In genomic region chr9:107626118-107626517, GRCh38 we compare ENCODE assay signal across 36 cellular contexts.
"Had no signal": no experiment of that assay in that cellular context is flagged by ENCODE, and none has a peak within 500 bp of the region (broad histone marks: within the 10 kb centered on the region; RNA-seq: fewer than 3 reads in every experiment).

No MANE protein-coding gene starts in this region.

- H3K27ac ChIP-seq: ascending aorta, cardiac muscle cell, VCaP had no signal

- DNase-seq: activated B cell treated with CpG ODN at 0.5 μM for 24 hours; activated CD4-positive, alpha-beta memory T cell treated with anti-CD3 and anti-CD28 coated beads for 36 hours; activated CD4-positive, alpha-beta T cell treated with anti-CD3 and anti-CD28 coated beads for 4 hours; activated CD4-positive, alpha-beta T cell treated with anti-CD3 and anti-CD28 coated beads, Interleukin-2, amount 10 ng/mL, durations not matched to agents 24 days and 14 days; activated CD4-positive, alpha-beta T cell treated with anti-CD3 and anti-CD28 coated beads, Interleukin-2, amount 50 U/mL, for 1 hour; activated CD4-positive, alpha-beta T cell treated with anti-CD3 and anti-CD28 coated beads, Interleukin-2, amount 50 U/mL, for 4 hours; activated CD4-positive, CD25-positive, alpha-beta regulatory T cell treated with anti-CD3 and anti-CD28 coated beads, Interleukin-2, amount 50 U/mL, for 72 hours; activated CD8-positive, alpha-beta memory T cell treated with anti-CD3 and anti-CD28 coated beads, Interleukin-2, amount 50 U/mL, for 4 hours; activated CD8-positive, alpha-beta T cell treated with anti-CD3 and anti-CD28 coated beads for 36 hours; activated effector memory CD4-positive, alpha-beta T cell treated with anti-CD3 and anti-CD28 coated beads, Interleukin-2, amount 50 U/mL, for 16 hours; activated gamma-delta T cell treated with Interleukin-2 at 50 U/mL for 16 hours; activated naive CD4-positive, alpha-beta T cell; activated naive CD4-positive, alpha-beta T cell treated with anti-CD3 and anti-CD28 coated beads for 36 hours; activated naive CD4-positive, alpha-beta T cell treated with anti-CD3 and anti-CD28 coated beads, Interleukin-2, amount 50 U/mL, for 16 hours; activated naive CD8-positive, alpha-beta T cell treated with anti-CD3 and anti-CD28 coated beads for 36 hours; activated T-cell treated with anti-CD3 and anti-CD28 coated beads for 4 hours; activated T-cell treated with anti-CD3 and anti-CD28 coated beads, Interleukin-2, amount 50 U/mL, for 1 hour; activated T-cell treated with anti-CD3 and anti-CD28 coated beads, Interleukin-2, amount 50 U/mL, for 4 hours; activated T-cell treated with anti-CD3 and anti-CD28 coated beads, Interleukin-2, amount 50 U/mL, for 72 hours; amygdala; anterior cingulate cortex; caudate nucleus; cerebellar nuclear complex; T-helper 1 cell; T-helper 2 cell; T-helper 9 cell had no signal

- H3K4me1 ChIP-seq: ascending aorta had no signal

- H3K9me3 ChIP-seq: ascending aorta had no signal

- H3K4me3 Mint-ChIP-seq: activated B cell treated with CpG ODN at 0.5 μM for 24 hours; activated CD4-positive, alpha-beta memory T cell treated with anti-CD3 and anti-CD28 coated beads for 36 hours; activated CD4-positive, alpha-beta T cell treated with anti-CD3 and anti-CD28 coated beads, Interleukin-2, amount 10 ng/mL, durations not matched to agents 24 days and 14 days; activated CD8-positive, alpha-beta T cell treated with anti-CD3 and anti-CD28 coated beads for 36 hours; activated naive CD4-positive, alpha-beta T cell treated with anti-CD3 and anti-CD28 coated beads for 36 hours; activated naive CD8-positive, alpha-beta T cell treated with anti-CD3 and anti-CD28 coated beads for 36 hours; activated T-cell treated with anti-CD3 and anti-CD28 coated beads, Interleukin-2, amount 50 U/mL, for 4 hours; activated T-cell treated with anti-CD3 and anti-CD28 coated beads, Interleukin-2, amount 50 U/mL, for 72 hours; activated T-helper 1 cell treated with anti-CD3 and anti-CD28 coated beads, Interleukin-12 subunit alpha, Interleukin-12 subunit beta, Interleukin-2, Interleukin-4 antibody, amounts not matched to agents 30 ng/mL and 10 ng/mL and 1 ng/mL, durations not matched to agents 14 hours and 24 hours and 36 hours; activated T-helper 17 cell treated with anti-CD3 and anti-CD28 coated beads, Interleukin-2, amount 50 U/mL, for 72 hours; brain; central memory CD8-positive, alpha-beta T cell; T-helper 1 cell treated with Interleukin-12 subunit alpha and Interleukin-12 subunit beta and Interleukin-4 antibody, amounts not matched to agents 30 μg/mL and 1 μg/mL, for 36 hours; T-helper 2 cell treated with Interferon-gamma antibody and Interleukin-4, amounts not matched to agents 5 μg/mL and 100 μg/mL, for 36 hours had no signal

- H3K9me3 Mint-ChIP-seq: activated B cell treated with CpG ODN at 0.5 μM for 24 hours; activated CD4-positive, alpha-beta memory T cell treated with anti-CD3 and anti-CD28 coated beads for 36 hours; activated CD4-positive, alpha-beta T cell treated with anti-CD3 and anti-CD28 coated beads, Interleukin-2, amount 10 ng/mL, durations not matched to agents 24 days and 14 days; activated CD8-positive, alpha-beta T cell treated with anti-CD3 and anti-CD28 coated beads for 36 hours; activated naive CD4-positive, alpha-beta T cell treated with anti-CD3 and anti-CD28 coated beads, Interleukin-2, amount 50 U/mL, for 72 hours; activated naive CD8-positive, alpha-beta T cell treated with anti-CD3 and anti-CD28 coated beads for 36 hours; activated T-cell treated with anti-CD3 and anti-CD28 coated beads, Interleukin-2, amount 50 U/mL, for 4 hours; activated T-cell treated with anti-CD3 and anti-CD28 coated beads, Interleukin-2, amount 50 U/mL, for 72 hours; activated T-helper 1 cell treated with anti-CD3 and anti-CD28 coated beads, Interleukin-12 subunit alpha, Interleukin-12 subunit beta, Interleukin-2, Interleukin-4 antibody, amounts not matched to agents 30 ng/mL and 10 ng/mL and 1 ng/mL, durations not matched to agents 14 hours and 24 hours and 36 hours; activated T-helper 17 cell treated with anti-CD3 and anti-CD28 coated beads, Interleukin-2, amount 50 U/mL, for 72 hours; central memory CD8-positive, alpha-beta T cell; T-helper 1 cell treated with Interleukin-12 subunit alpha and Interleukin-12 subunit beta and Interleukin-4 antibody, amounts not matched to agents 30 μg/mL and 1 μg/mL, for 36 hours; T-helper 2 cell treated with Interferon-gamma antibody and Interleukin-4, amounts not matched to agents 5 μg/mL and 100 μg/mL, for 36 hours had no signal

- ATAC-seq: activated CD8-positive, alpha-beta T cell treated with anti-CD3 and anti-CD28 coated beads for 36 hours; activated naive CD4-positive, alpha-beta T cell treated with anti-CD3 and anti-CD28 coated beads, Interleukin-2, amount 50 U/mL, for 72 hours; activated T-cell treated with anti-CD3 and anti-CD28 coated beads, Interleukin-2, amount 50 U/mL, for 4 hours; activated T-cell treated with anti-CD3 and anti-CD28 coated beads, Interleukin-2, amount 50 U/mL, for 72 hours; activated T-helper 17 cell treated with anti-CD3 and anti-CD28 coated beads, Interleukin-2, amount 50 U/mL, for 72 hours had no signal

- H3K27me3 ChIP-seq: ascending aorta had no signal

- H3K27ac Mint-ChIP-seq: activated B cell treated with CpG ODN at 0.5 μM for 24 hours; activated CD4-positive, alpha-beta memory T cell treated with anti-CD3 and anti-CD28 coated beads for 36 hours; activated CD4-positive, alpha-beta T cell treated with anti-CD3 and anti-CD28 coated beads, Interleukin-2, amount 10 ng/mL, durations not matched to agents 24 days and 14 days; activated CD8-positive, alpha-beta T cell treated with anti-CD3 and anti-CD28 coated beads for 36 hours; activated naive CD4-positive, alpha-beta T cell treated with anti-CD3 and anti-CD28 coated beads for 36 hours; activated naive CD4-positive, alpha-beta T cell treated with anti-CD3 and anti-CD28 coated beads, Interleukin-2, amount 50 U/mL, for 72 hours; activated naive CD8-positive, alpha-beta T cell treated with anti-CD3 and anti-CD28 coated beads for 36 hours; activated T-cell treated with anti-CD3 and anti-CD28 coated beads, Interleukin-2, amount 50 U/mL, for 72 hours; activated T-helper 1 cell treated with anti-CD3 and anti-CD28 coated beads, Interleukin-12 subunit alpha, Interleukin-12 subunit beta, Interleukin-2, Interleukin-4 antibody, amounts not matched to agents 30 ng/mL and 10 ng/mL and 1 ng/mL, durations not matched to agents 14 hours and 24 hours and 36 hours; activated T-helper 17 cell treated with anti-CD3 and anti-CD28 coated beads, Interleukin-2, amount 50 U/mL, for 72 hours; brain; T-helper 1 cell treated with Interleukin-12 subunit alpha and Interleukin-12 subunit beta and Interleukin-4 antibody, amounts not matched to agents 30 μg/mL and 1 μg/mL, for 36 hours; T-helper 2 cell treated with Interferon-gamma antibody and Interleukin-4, amounts not matched to agents 5 μg/mL and 100 μg/mL, for 36 hours had no signal

- H3K36me3 Mint-ChIP-seq: activated CD4-positive, alpha-beta memory T cell treated with anti-CD3 and anti-CD28 coated beads for 36 hours; activated naive CD4-positive, alpha-beta T cell treated with anti-CD3 and anti-CD28 coated beads, Interleukin-2, amount 50 U/mL, for 72 hours; activated naive CD8-positive, alpha-beta T cell treated with anti-CD3 and anti-CD28 coated beads for 36 hours; brain had no signal

- H3K4me1 Mint-ChIP-seq: activated B cell treated with CpG ODN at 0.5 μM for 24 hours; activated CD4-positive, alpha-beta T cell treated with anti-CD3 and anti-CD28 coated beads, Interleukin-2, amount 10 ng/mL, durations not matched to agents 24 days and 14 days; activated naive CD8-positive, alpha-beta T cell treated with anti-CD3 and anti-CD28 coated beads for 36 hours; activated T-helper 17 cell treated with anti-CD3 and anti-CD28 coated beads, Interleukin-2, amount 50 U/mL, for 72 hours; central memory CD8-positive, alpha-beta T cell had no signal

- H3K27me3 Mint-ChIP-seq: activated CD4-positive, alpha-beta memory T cell treated with anti-CD3 and anti-CD28 coated beads for 36 hours; activated CD4-positive, alpha-beta T cell treated with anti-CD3 and anti-CD28 coated beads, Interleukin-2, amount 10 ng/mL, durations not matched to agents 24 days and 14 days; activated CD8-positive, alpha-beta T cell treated with anti-CD3 and anti-CD28 coated beads for 36 hours; activated naive CD8-positive, alpha-beta T cell treated with anti-CD3 and anti-CD28 coated beads for 36 hours; activated T-helper 17 cell treated with anti-CD3 and anti-CD28 coated beads, Interleukin-2, amount 50 U/mL, for 72 hours; central memory CD8-positive, alpha-beta T cell had no signal

- H3K4me3 ChIP-seq: ascending aorta, cardiac muscle cell had no signal

- H3K36me3 ChIP-seq: ascending aorta, cardiac muscle cell had no signal
